In genomic region chr17:46818929-46819859, GRCh38 we compare ENCODE assay signal across 8 cellular contexts. TPM values are rescaled to one million over a fixed set of nuclear protein-coding genes. Genes with fewer than 3 reads are reported as not detected.
A peak's percentile ranks its signal among the peaks of the same experiment; 100 is the strongest.
DNase-seq lines count a peak whose midpoint lies in the region; ATAC-seq and TF ChIP-seq lines count a peak whose summit lies in the region.

No MANE protein-coding gene starts in this region.

- TF ChIP-seq CTCF in RWPE2 (IDR thresholded peaks at IDR 0.05; ENCODE audit: poor library complexity, severe bottlenecking) (no peak), fibroblast of lung (conservative IDR thresholded peaks at IDR 0.05 in 1 of 2, IDR thresholded peaks at IDR 0.05 in 1 of 2; ENCODE audit: low read depth in 1 of 2, low read length in 2 of 2) (no peak)

- H3K4me3 ChIP-seq in RWPE2 (ENCODE audit: severe bottlenecking): peak overlapping the region; percentile 12
- H3K4me3 ChIP-seq in fibroblast of lung (replicated peaks in 1 of 4; ENCODE audit: control extremely low read depth in 1 of 4, insufficient read depth in 1 of 4, low read depth in 3 of 4, low read length in 4 of 4): peak overlapping the region in 2 of 4 experiments; percentile 7 to 8
- H3K4me3 ChIP-seq in rectal smooth muscle tissue (ENCODE audit: low read length): peak overlapping the region; percentile 55

- no peaks in the 10 kb centered on the region for H3K79me2 ChIP-seq in fibroblast of lung (ENCODE audit: control insufficient read depth, insufficient read depth, low read length)

- no peaks in the 10 kb centered on the region for H3K9me3 ChIP-seq in ES-I3 (ENCODE audit: control insufficient read depth, insufficient read depth, low read length)
- H3K9me3 ChIP-seq in RWPE2 (ENCODE audit: severe bottlenecking): no peaks in the 10 kb centered on the region
- no peaks in the 10 kb centered on the region for H3K9me3 ChIP-seq in fibroblast of lung (ENCODE audit: control insufficient read depth, insufficient read depth, low read depth, low read length)

- H3K9ac ChIP-seq in ES-I3 (ENCODE audit: low read depth, low read length) (peak overlapping the region; percentile 74), fibroblast of lung (ENCODE audit: insufficient read depth, low read length) (no peak overlapping the region), rectal smooth muscle tissue (ENCODE audit: low read length) (no peak overlapping the region)

- H3K27ac ChIP-seq in RWPE2 (ENCODE audit: poor library complexity, severe bottlenecking): no peak overlapping the region
- no peak overlapping the region for H3K27ac ChIP-seq in fibroblast of lung (ENCODE audit: insufficient read depth, low read length)
- H3K27ac ChIP-seq in rectal smooth muscle tissue (ENCODE audit: low read depth, low read length): no peak overlapping the region

- peak overlapping the region; percentile 23 for H3K4me2 ChIP-seq in fibroblast of lung (ENCODE audit: extremely low read depth, insufficient read depth, low read length)

- DNase-seq in RWPE2 (ENCODE audit: low spot score): no peak
- no peak for DNase-seq in fibroblast of lung (ENCODE audit: low read depth in 2 of 2)
- DNase-seq in NCI-H2029 treated with DMSO at 0.1 percent for 48 hours (lab: John Stamatoyannopoulos, UW): no peak
- no peak for DNase-seq in NCI-H1105 treated with DMSO at 0.1 percent for 48 hours (lab: John Stamatoyannopoulos, UW)

- no peak overlapping the region for H2AFZ ChIP-seq in fibroblast of lung (ENCODE audit: low read length)

- H3K36me3 ChIP-seq in ES-I3 (ENCODE audit: insufficient read depth, low read length): no peaks in the 10 kb centered on the region
- no peaks in the 10 kb centered on the region for H3K36me3 ChIP-seq in RWPE2 (ENCODE audit: low read depth)
- H3K36me3 ChIP-seq in fibroblast of lung (ENCODE audit: control insufficient read depth, insufficient read depth, low read length): no peaks in the 10 kb centered on the region
- no peaks in the 10 kb centered on the region for H3K36me3 ChIP-seq in rectal smooth muscle tissue (ENCODE audit: control insufficient read depth, insufficient read depth, low read length)

- H3K4me1 ChIP-seq in ES-I3 (ENCODE audit: insufficient read depth, low read length) (peaks cover 30% of the 10 kb centered on the region), RWPE2 (ENCODE audit: insufficient read depth, poor library complexity, severe bottlenecking) (no peaks in the 10 kb centered on the region), fibroblast of lung (ENCODE audit: control insufficient read depth, extremely low read depth, insufficient read depth, low read length) (no peaks in the 10 kb centered on the region), rectal smooth muscle tissue (ENCODE audit: control insufficient read depth, insufficient read depth, low read length) (peaks cover 2% of the 10 kb centered on the region)

- H3K27me3 ChIP-seq in RWPE2 (ENCODE audit: insufficient read depth, poor library complexity, severe bottlenecking) (peaks cover 26% of the 10 kb centered on the region), fibroblast of lung (ENCODE audit: control insufficient read depth, insufficient read depth, low read length) (peaks cover 69% of the 10 kb centered on the region), rectal smooth muscle tissue (ENCODE audit: control insufficient read depth, insufficient read depth, low read length) (peaks cover 42% of the 10 kb centered on the region)

- H4K20me1 ChIP-seq in fibroblast of lung (ENCODE audit: control insufficient read depth, extremely low read depth, insufficient read depth, low read length): no peaks in the 10 kb centered on the region

- no peak for ATAC-seq in RWPE2 (ENCODE audit: low read depth)
- ATAC-seq in GM18861 (IDR thresholded peaks at IDR 0.05; ENCODE audit: unreplicated experiment): no peak
- no peak for ATAC-seq in HG02678 (IDR thresholded peaks at IDR 0.05; ENCODE audit: unreplicated experiment)

RNA-seq across cellular contexts. Expression of gene WNT3, which starts 0.7 kb away (rescaled TPM):
- 0.77 and 1.3 TPM in 2 replicates for total RNA-seq in fibroblast of lung
- polyA plus RNA-seq in fibroblast of lung: 0.94 and 1.5 TPM in 2 replicates
- 0.51 and 0.83 TPM in 2 replicates for polyA plus RNA-seq in fibroblast of lung (2012)
- 0.59 TPM in 1 of 2 replicates, not detected in the other for polyA minus RNA-seq in fibroblast of lung (ENCODE audit: low replicate concordance)

RNA-seq across cellular contexts. Expression of gene WNT9B, which starts 32.2 kb away (rescaled TPM):
- total RNA-seq in fibroblast of lung: not detected in 2 replicates
- polyA plus RNA-seq in fibroblast of lung: not detected in 2 replicates
- polyA plus RNA-seq in fibroblast of lung (2012): not detected in 2 replicates
- polyA minus RNA-seq in fibroblast of lung (ENCODE audit: low replicate concordance): not detected in 2 replicates
